ENCODE assay signal across 17 cellular contexts in the genomic region with DNA sequence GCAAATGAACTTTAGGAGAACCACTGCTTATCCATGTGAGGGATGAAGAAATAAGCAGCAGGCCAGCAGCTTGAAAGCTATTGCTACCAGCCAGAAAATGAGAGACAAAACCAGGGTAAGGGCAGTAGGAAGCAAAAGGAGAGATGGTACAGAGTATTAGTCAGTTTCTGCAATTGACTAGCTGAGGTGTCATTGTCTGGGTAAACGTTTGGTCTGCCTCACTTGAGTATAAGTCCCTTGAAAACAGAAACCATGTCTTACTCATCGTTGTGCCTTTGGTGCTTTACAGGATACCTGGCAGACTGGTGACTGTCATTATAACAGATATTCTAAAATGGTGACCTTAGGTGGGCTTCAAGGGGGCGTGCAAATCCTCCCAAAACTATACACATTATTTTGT.
A peak's percentile ranks its signal among the peaks of the same experiment; 100 is the strongest.
DNase-seq lines count a peak whose midpoint lies in the region; ATAC-seq and TF ChIP-seq lines count a peak whose summit lies in the region.
"Had no signal": no experiment of that assay in that cellular context is flagged by ENCODE, and none has a peak within 500 bp of the region (broad histone marks: within the 10 kb centered on the region; RNA-seq: fewer than 3 reads in every experiment).

No MANE protein-coding gene starts in this region.

- peaks cover 5% of the 10 kb centered on the region for H3K4me1 Mint-ChIP-seq in stimulated activated effector memory CD8-positive, alpha-beta T cell treated with anti-CD3 and anti-CD28 coated beads, Interleukin-12 subunit alpha, Interleukin-12 subunit beta, amount 100 ng/mL, for 72 hours
- H3K4me1 Mint-ChIP-seq: CD14-positive monocyte; CD8-positive, alpha-beta memory T cell; IgD-negative memory B cell had no signal

- no peak overlapping the region for H3K4me2 ChIP-seq in PC-3 (ENCODE audit: low read length)

- no peak overlapping the region for H3K27ac ChIP-seq in PC-3 (ENCODE audit: low read length)
- H3K27ac ChIP-seq: 22Rv1 had no signal

- CTCF ChIA-PET in PC-3 (lab: Charles Lee), result no interaction called here

- ATAC-seq in activated CD4-positive, CD25-positive, alpha-beta regulatory T cell treated with anti-CD3 and anti-CD28 coated beads, Interleukin-2, amount 50 U/mL, for 24 hours, result peak; percentile 48 to 81
- ATAC-seq in activated naive CD4-positive, alpha-beta T cell treated with anti-CD3 and anti-CD28 coated beads, Interleukin-2, amount 50 U/mL, for 72 hours, result peak; percentile 58 to 99
- ATAC-seq in PC-3, result no peak
- ATAC-seq in stimulated activated effector memory CD8-positive, alpha-beta T cell treated with anti-CD3 and anti-CD28 coated beads, Interleukin-12 subunit alpha, Interleukin-12 subunit beta, amount 100 ng/mL, for 72 hours, result peak; percentile 90
- ATAC-seq: GM12878 had no signal

- no peaks in the 10 kb centered on the region for H3K9me3 ChIP-seq in PC-3 (ENCODE audit: low read length)
- H3K9me3 ChIP-seq: Caco-2 had no signal

- H2AFZ ChIP-seq in PC-3 (ENCODE audit: low read length), result no peak overlapping the region

- no peaks in the 10 kb centered on the region for H3K36me3 ChIP-seq in PC-3 (ENCODE audit: low read depth, low read length)

- H3K4me3 Mint-ChIP-seq in stimulated activated effector memory CD8-positive, alpha-beta T cell treated with anti-CD3 and anti-CD28 coated beads, Interleukin-12 subunit alpha, Interleukin-12 subunit beta, amount 100 ng/mL, for 72 hours, result no peak overlapping the region
- H3K4me3 Mint-ChIP-seq: CD14-positive monocyte; CD8-positive, alpha-beta memory T cell; H9; IgD-negative memory B cell had no signal

- H3K79me2 ChIP-seq in PC-3 (ENCODE audit: low read length), result no peaks in the 10 kb centered on the region

- no peaks in the 10 kb centered on the region for H3K9me2 ChIP-seq in PC-3 (replicated peaks; ENCODE audit: low read length)

- no peaks in the 10 kb centered on the region for H3K9me3 Mint-ChIP-seq in activated naive CD4-positive, alpha-beta T cell treated with anti-CD3 and anti-CD28 coated beads, Interleukin-2, amount 50 U/mL, for 72 hours
- no peaks in the 10 kb centered on the region for H3K9me3 Mint-ChIP-seq in stimulated activated effector memory CD8-positive, alpha-beta T cell treated with anti-CD3 and anti-CD28 coated beads, Interleukin-12 subunit alpha, Interleukin-12 subunit beta, amount 100 ng/mL, for 72 hours
- H3K9me3 Mint-ChIP-seq: CD14-positive monocyte; CD8-positive, alpha-beta memory T cell; H9; IgD-negative memory B cell had no signal

- no peaks in the 10 kb centered on the region for H3K4me1 ChIP-seq in PC-3 (ENCODE audit: insufficient read depth, low read length)
- H3K4me1 ChIP-seq: Caco-2 had no signal

- no peak overlapping the region for H3K4me3 ChIP-seq in PC-3 (ENCODE audit: low read length)
- H3K4me3 ChIP-seq: GM12878 had no signal

- H3K9ac ChIP-seq in PC-3 (ENCODE audit: low read length), result no peak overlapping the region

- intact Hi-C loops in PC-3 (cut with micrococcal nuclease), result no loop called here

- no peak overlapping the region for H3K27ac Mint-ChIP-seq in activated naive CD4-positive, alpha-beta T cell treated with anti-CD3 and anti-CD28 coated beads, Interleukin-2, amount 50 U/mL, for 72 hours
- no peak overlapping the region for H3K27ac Mint-ChIP-seq in stimulated activated effector memory CD8-positive, alpha-beta T cell treated with anti-CD3 and anti-CD28 coated beads, Interleukin-12 subunit alpha, Interleukin-12 subunit beta, amount 100 ng/mL, for 72 hours
- H3K27ac Mint-ChIP-seq: CD14-positive monocyte; CD8-positive, alpha-beta memory T cell; IgD-negative memory B cell had no signal

- TF ChIP-seq CTCF in PC-3 (conservative IDR thresholded peaks at IDR 0.05; ENCODE audit: low read depth, low read length), result no peak

- no TSS peak for BruUV-seq in PC-3 (replicated peaks; lab: Mats Ljungman, UMichigan)

- H4K20me1 ChIP-seq in PC-3 (ENCODE audit: low read length), result no peaks in the 10 kb centered on the region

- H3F3A ChIP-seq in PC-3 (ENCODE audit: low read length, unreplicated experiment), result no peaks in the 10 kb centered on the region

- no peak for DNase-seq in activated CD4-positive, CD25-positive, alpha-beta regulatory T cell treated with anti-CD3 and anti-CD28 coated beads, Interleukin-2, amount 50 U/mL, for 72 hours
- DNase-seq in activated naive CD4-positive, alpha-beta T cell treated with anti-CD3 and anti-CD28 coated beads, Interleukin-2, amount 50 U/mL, for 72 hours (ENCODE audit: low spot score in 2 of 2), result no peak
- DNase-seq in activated naive CD4-positive, alpha-beta T cell (lab: John Stamatoyannopoulos, UW), result no peak
- DNase-seq in PC-3 (peak; percentile 20), DMS153 (lab: John Stamatoyannopoulos, UW) (no peak), globus pallidus (ENCODE audit: low spot score) (no peak)
- no peak for DNase-seq in stimulated activated effector memory CD8-positive, alpha-beta T cell treated with anti-CD3 and anti-CD28 coated beads, Interleukin-12 subunit alpha, Interleukin-12 subunit beta, amount 100 ng/mL, for 72 hours (ENCODE audit: low spot score in 2 of 2)
- DNase-seq: Caco-2; CD8-positive, alpha-beta memory T cell; DMS79; GOT3; H9 had no signal

- H3K36me3 Mint-ChIP-seq in activated naive CD4-positive, alpha-beta T cell treated with anti-CD3 and anti-CD28 coated beads, Interleukin-2, amount 50 U/mL, for 72 hours, result no peaks in the 10 kb centered on the region
- H3K36me3 Mint-ChIP-seq in stimulated activated effector memory CD8-positive, alpha-beta T cell treated with anti-CD3 and anti-CD28 coated beads, Interleukin-12 subunit alpha, Interleukin-12 subunit beta, amount 100 ng/mL, for 72 hours, result no peaks in the 10 kb centered on the region
- H3K36me3 Mint-ChIP-seq: CD14-positive monocyte; CD8-positive, alpha-beta memory T cell; IgD-negative memory B cell had no signal

- POLR2A ChIA-PET in PC-3 (lab: Charles Lee; ENCODE audit: unreplicated experiment), result no interaction called here

- H3K27me3 ChIP-seq in PC-3 (ENCODE audit: low read length), result peaks cover 24% of the 10 kb centered on the region
